ENCODE assay signal across 8 cellular contexts in the genomic region with DNA sequence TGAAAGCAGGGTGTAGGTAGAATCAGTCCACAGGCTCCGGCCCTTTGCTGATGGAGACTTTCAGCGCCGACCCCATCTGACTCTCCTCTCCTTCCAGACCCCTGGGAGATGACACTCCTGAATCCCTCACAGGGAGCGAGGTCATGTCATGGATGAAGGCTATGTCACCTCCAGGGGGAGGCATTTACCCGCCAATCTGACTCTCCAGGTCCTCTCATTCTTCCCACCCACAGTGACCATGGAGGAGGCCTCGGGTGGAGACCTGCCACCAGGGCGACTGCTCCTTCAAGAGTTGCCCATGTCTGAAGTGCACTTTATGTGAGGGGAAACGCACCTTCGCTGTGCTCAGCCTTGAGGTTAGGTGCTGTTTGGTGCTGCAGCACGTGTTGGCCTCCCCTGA.
DNase-seq lines count a peak whose midpoint lies in the region; ATAC-seq and TF ChIP-seq lines count a peak whose summit lies in the region.

No MANE protein-coding gene starts in this region.

- H3K9me3 Mint-ChIP-seq in IgD-negative memory B cell = no peaks in the 10 kb centered on the region
- H3K9me3 Mint-ChIP-seq in activated T-helper 2 cell treated with anti-CD3 and anti-CD28 coated beads, Interferon-gamma antibody, Interleukin-2, Interleukin-4, amounts not matched to agents 10 μg/mL and 5 μg/mL and 100 μg/mL, durations not matched to agents 14 hours and 24 hours and 36 hours = no peaks in the 10 kb centered on the region

- H3K27ac Mint-ChIP-seq in IgD-negative memory B cell = peak overlapping the region; percentile 10 to 71 (median 53)
- peak overlapping the region; percentile 95 for H3K27ac Mint-ChIP-seq in activated T-helper 2 cell treated with anti-CD3 and anti-CD28 coated beads, Interferon-gamma antibody, Interleukin-2, Interleukin-4, amounts not matched to agents 10 μg/mL and 5 μg/mL and 100 μg/mL, durations not matched to agents 14 hours and 24 hours and 36 hours

- peaks cover 52 to 59% (median 54%) of the 10 kb centered on the region in 3 donors for H3K4me1 Mint-ChIP-seq in IgD-negative memory B cell
- H3K4me1 Mint-ChIP-seq in activated T-helper 2 cell treated with anti-CD3 and anti-CD28 coated beads, Interferon-gamma antibody, Interleukin-2, Interleukin-4, amounts not matched to agents 10 μg/mL and 5 μg/mL and 100 μg/mL, durations not matched to agents 14 hours and 24 hours and 36 hours (ENCODE audit: low read depth) = peaks cover 73% of the 10 kb centered on the region

- ATAC-seq in mucosa of descending colon (peak; percentile 20), HG03378 (IDR thresholded peaks at IDR 0.05; ENCODE audit: unreplicated experiment) (no peak)

- H3K4me3 Mint-ChIP-seq in IgD-negative memory B cell = peak overlapping the region in 3 of 4 donors; percentile 18 to 56 (median 23)
- H3K4me3 Mint-ChIP-seq in activated T-helper 2 cell treated with anti-CD3 and anti-CD28 coated beads, Interferon-gamma antibody, Interleukin-2, Interleukin-4, amounts not matched to agents 10 μg/mL and 5 μg/mL and 100 μg/mL, durations not matched to agents 14 hours and 24 hours and 36 hours (ENCODE audit: low read depth) = no peak overlapping the region

- intact Hi-C loops in activated T-helper 2 cell treated with anti-CD3 and anti-CD28 coated beads, Interferon-gamma antibody, Interleukin-2, Interleukin-4, amounts not matched to agents 10 μg/mL and 5 μg/mL and 100 μg/mL, durations not matched to agents 14 hours and 24 hours and 36 hours (cut with micrococcal nuclease) = loop anchor here (1.0 to 5.0 kb wide), 2 partner anchors 49 to 177 kb away; no protein-coding TSS in a partner anchor
- intact Hi-C loops in mucosa of descending colon (cut with DNase I, micrococcal nuclease) = loop anchor here in 1 of 2 donors (2.0 kb wide), 1 partner anchor 49 kb away; no protein-coding TSS in a partner anchor

- DNase-seq in EH (ENCODE audit: low read depth) (peak; percentile 54), mucosa of descending colon (peak in 2 of 3 donors; percentile 69 to 83), hippocampal formation (lab: John Stamatoyannopoulos, UW) (no peak), GDM1 (lab: John Stamatoyannopoulos, UW) (no peak), HK-2 (ENCODE audit: unreplicated experiment) (no peak)
- DNase-seq in activated T-helper 2 cell treated with anti-CD3 and anti-CD28 coated beads, Interferon-gamma antibody, Interleukin-2, Interleukin-4, amounts not matched to agents 10 μg/mL and 5 μg/mL and 100 μg/mL, durations not matched to agents 14 hours and 24 hours and 36 hours (ENCODE audit: low spot score) = no peak

- no peak overlapping the region for H3K4me3 ChIP-seq in mucosa of descending colon

- no peaks in the 10 kb centered on the region for H3K36me3 ChIP-seq in mucosa of descending colon (ENCODE audit: low read depth)

- no peaks in the 10 kb centered on the region for H3K36me3 Mint-ChIP-seq in IgD-negative memory B cell
- no peaks in the 10 kb centered on the region for H3K36me3 Mint-ChIP-seq in activated T-helper 2 cell treated with anti-CD3 and anti-CD28 coated beads, Interferon-gamma antibody, Interleukin-2, Interleukin-4, amounts not matched to agents 10 μg/mL and 5 μg/mL and 100 μg/mL, durations not matched to agents 14 hours and 24 hours and 36 hours (ENCODE audit: low read depth)

- H3K4me1 ChIP-seq in mucosa of descending colon (ENCODE audit: low read depth) = peaks cover 16% of the 10 kb centered on the region

- no peak for TF ChIP-seq CTCF in mucosa of descending colon (IDR thresholded peaks at IDR 0.05)

- H3K27me3 Mint-ChIP-seq in IgD-negative memory B cell = no peaks in the 10 kb centered on the region
- H3K27me3 Mint-ChIP-seq in activated T-helper 2 cell treated with anti-CD3 and anti-CD28 coated beads, Interferon-gamma antibody, Interleukin-2, Interleukin-4, amounts not matched to agents 10 μg/mL and 5 μg/mL and 100 μg/mL, durations not matched to agents 14 hours and 24 hours and 36 hours (ENCODE audit: low read depth) = no peaks in the 10 kb centered on the region

- no peaks in the 10 kb centered on the region for H3K9me3 ChIP-seq in mucosa of descending colon

Comparison
In these comparisons a context has a peak if more than half of its experiments do, and no peak if none do; other contexts are left out.
1. DNase-seq: peak in EH (single experiment) and mucosa of descending colon (2 of 3); none in activated T-helper 2 cell treated with anti-CD3 and anti-CD28 coated beads, Interferon-gamma antibody, Interleukin-2, Interleukin-4, amounts not matched to agents 10 μg/mL and 5 μg/mL and 100 μg/mL, durations not matched to agents 14 hours and 24 hours and 36 hours (single experiment), hippocampal formation (0 of 2), GDM1 (single experiment) and HK-2 (single experiment).